Comparison of ENCODE assay signal across 1 cellular context in the genomic region with DNA sequence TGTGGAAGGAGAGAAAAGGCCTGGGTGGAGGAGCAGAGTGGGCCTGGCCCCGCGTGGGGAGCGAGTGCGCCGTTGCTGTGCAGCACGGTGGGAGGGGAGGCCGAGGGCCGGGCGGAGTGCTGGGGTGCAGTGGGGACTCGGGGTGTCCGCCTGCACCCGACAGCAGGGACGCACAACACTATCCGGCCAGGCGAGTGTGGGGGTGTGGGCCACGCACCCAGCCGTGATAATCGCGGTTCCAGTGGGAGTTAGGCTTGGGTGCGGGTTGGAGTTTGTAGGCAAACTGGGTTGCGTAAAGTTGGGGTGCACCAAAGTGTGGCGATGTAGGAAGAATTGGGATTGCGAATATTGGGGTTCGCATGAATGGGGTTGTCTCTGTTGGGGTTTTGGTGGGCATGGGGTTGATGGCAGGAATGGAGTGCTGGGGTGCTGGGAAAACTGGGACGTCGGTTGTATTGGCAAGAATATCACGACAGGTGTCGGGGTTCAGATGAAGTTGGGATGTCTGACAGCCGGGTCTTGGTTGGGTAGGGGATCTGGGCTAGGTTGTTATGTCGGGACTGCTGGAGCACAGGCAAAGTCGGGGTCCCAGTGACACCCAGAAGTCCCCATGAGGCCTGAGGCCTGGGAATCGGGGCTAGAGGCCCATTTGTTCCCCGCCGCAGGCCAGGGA.
TF ChIP-seq lines count a peak whose summit lies in the region.

No MANE protein-coding gene starts in this region.

TF ChIP-seq in H1, 55 proteins besides CTCF, POLR2A, EP300 and RAD21:
- TF ChIP-seq ATF2 (IDR thresholded peaks at IDR 0.05; ENCODE audit: low read length) (no peak), GTF2F1 (IDR thresholded peaks at IDR 0.05; ENCODE audit: borderline replicate concordance, low read depth, low read length) (no peak), SIX5 (IDR thresholded peaks at IDR 0.05; ENCODE audit: low read depth, low read length) (no peak), YY1 (IDR thresholded peaks at IDR 0.05; ENCODE audit: low read depth, low read length) (no peak), SAP30 (IDR thresholded peaks at IDR 0.05; ENCODE audit: insufficient read depth, insufficient replicate concordance, low read length) (no peak), CBX8 (IDR thresholded peaks at IDR 0.05; ENCODE audit: borderline replicate concordance, low read depth, low read length) (no peak), CHD2 (IDR thresholded peaks at IDR 0.05; ENCODE audit: low read length) (no peak), RFX5 (IDR thresholded peaks at IDR 0.05; ENCODE audit: borderline replicate concordance, low read depth, low read length) (no peak), BACH1 (IDR thresholded peaks at IDR 0.05; ENCODE audit: low read length) (no peak), SUZ12 (IDR thresholded peaks at IDR 0.05; ENCODE audit: low read length) (no peak), NANOG (IDR thresholded peaks at IDR 0.05; ENCODE audit: insufficient read depth, low read depth, low read length, poor library complexity, severe bottlenecking) (no peak), MAX (IDR thresholded peaks at IDR 0.05) (no peak), SIRT6 (IDR thresholded peaks at IDR 0.05; ENCODE audit: low read length) (no peak), HDAC6 (IDR thresholded peaks at IDR 0.05; ENCODE audit: low read depth, low read length) (no peak), CBX5 (IDR thresholded peaks at IDR 0.05; ENCODE audit: low read depth, low read length) (no peak)
- TF ChIP-seq, protein P1, sequence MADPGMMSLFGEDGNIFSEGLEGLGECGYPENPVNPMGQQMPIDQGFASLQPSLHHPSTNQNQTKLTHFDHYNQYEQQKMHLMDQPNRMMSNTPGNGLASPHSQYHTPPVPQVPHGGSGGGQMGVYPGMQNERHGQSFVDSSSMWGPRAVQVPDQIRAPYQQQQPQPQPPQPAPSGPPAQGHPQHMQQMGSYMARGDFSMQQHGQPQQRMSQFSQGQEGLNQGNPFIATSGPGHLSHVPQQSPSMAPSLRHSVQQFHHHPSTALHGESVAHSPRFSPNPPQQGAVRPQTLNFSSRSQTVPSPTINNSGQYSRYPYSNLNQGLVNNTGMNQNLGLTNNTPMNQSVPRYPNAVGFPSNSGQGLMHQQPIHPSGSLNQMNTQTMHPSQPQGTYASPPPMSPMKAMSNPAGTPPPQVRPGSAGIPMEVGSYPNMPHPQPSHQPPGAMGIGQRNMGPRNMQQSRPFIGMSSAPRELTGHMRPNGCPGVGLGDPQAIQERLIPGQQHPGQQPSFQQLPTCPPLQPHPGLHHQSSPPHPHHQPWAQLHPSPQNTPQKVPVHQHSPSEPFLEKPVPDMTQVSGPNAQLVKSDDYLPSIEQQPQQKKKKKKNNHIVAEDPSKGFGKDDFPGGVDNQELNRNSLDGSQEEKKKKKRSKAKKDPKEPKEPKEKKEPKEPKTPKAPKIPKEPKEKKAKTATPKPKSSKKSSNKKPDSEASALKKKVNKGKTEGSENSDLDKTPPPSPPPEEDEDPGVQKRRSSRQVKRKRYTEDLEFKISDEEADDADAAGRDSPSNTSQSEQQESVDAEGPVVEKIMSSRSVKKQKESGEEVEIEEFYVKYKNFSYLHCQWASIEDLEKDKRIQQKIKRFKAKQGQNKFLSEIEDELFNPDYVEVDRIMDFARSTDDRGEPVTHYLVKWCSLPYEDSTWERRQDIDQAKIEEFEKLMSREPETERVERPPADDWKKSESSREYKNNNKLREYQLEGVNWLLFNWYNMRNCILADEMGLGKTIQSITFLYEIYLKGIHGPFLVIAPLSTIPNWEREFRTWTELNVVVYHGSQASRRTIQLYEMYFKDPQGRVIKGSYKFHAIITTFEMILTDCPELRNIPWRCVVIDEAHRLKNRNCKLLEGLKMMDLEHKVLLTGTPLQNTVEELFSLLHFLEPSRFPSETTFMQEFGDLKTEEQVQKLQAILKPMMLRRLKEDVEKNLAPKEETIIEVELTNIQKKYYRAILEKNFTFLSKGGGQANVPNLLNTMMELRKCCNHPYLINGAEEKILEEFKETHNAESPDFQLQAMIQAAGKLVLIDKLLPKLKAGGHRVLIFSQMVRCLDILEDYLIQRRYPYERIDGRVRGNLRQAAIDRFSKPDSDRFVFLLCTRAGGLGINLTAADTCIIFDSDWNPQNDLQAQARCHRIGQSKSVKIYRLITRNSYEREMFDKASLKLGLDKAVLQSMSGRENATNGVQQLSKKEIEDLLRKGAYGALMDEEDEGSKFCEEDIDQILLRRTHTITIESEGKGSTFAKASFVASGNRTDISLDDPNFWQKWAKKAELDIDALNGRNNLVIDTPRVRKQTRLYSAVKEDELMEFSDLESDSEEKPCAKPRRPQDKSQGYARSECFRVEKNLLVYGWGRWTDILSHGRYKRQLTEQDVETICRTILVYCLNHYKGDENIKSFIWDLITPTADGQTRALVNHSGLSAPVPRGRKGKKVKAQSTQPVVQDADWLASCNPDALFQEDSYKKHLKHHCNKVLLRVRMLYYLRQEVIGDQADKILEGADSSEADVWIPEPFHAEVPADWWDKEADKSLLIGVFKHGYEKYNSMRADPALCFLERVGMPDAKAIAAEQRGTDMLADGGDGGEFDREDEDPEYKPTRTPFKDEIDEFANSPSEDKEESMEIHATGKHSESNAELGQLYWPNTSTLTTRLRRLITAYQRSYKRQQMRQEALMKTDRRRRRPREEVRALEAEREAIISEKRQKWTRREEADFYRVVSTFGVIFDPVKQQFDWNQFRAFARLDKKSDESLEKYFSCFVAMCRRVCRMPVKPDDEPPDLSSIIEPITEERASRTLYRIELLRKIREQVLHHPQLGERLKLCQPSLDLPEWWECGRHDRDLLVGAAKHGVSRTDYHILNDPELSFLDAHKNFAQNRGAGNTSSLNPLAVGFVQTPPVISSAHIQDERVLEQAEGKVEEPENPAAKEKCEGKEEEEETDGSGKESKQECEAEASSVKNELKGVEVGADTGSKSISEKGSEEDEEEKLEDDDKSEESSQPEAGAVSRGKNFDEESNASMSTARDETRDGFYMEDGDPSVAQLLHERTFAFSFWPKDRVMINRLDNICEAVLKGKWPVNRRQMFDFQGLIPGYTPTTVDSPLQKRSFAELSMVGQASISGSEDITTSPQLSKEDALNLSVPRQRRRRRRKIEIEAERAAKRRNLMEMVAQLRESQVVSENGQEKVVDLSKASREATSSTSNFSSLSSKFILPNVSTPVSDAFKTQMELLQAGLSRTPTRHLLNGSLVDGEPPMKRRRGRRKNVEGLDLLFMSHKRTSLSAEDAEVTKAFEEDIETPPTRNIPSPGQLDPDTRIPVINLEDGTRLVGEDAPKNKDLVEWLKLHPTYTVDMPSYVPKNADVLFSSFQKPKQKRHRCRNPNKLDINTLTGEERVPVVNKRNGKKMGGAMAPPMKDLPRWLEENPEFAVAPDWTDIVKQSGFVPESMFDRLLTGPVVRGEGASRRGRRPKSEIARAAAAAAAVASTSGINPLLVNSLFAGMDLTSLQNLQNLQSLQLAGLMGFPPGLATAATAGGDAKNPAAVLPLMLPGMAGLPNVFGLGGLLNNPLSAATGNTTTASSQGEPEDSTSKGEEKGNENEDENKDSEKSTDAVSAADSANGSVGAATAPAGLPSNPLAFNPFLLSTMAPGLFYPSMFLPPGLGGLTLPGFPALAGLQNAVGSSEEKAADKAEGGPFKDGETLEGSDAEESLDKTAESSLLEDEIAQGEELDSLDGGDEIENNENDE (IDR thresholded peaks at IDR 0.05; ENCODE audit: insufficient replicate concordance, low read length): no peak
- TF ChIP-seq, protein P2, sequence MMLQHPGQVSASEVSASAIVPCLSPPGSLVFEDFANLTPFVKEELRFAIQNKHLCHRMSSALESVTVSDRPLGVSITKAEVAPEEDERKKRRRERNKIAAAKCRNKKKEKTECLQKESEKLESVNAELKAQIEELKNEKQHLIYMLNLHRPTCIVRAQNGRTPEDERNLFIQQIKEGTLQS (IDR thresholded peaks at IDR 0.05; ENCODE audit: insufficient read depth, low read depth, low read length): no peak
